Comparison of ENCODE assay signal across 1 cellular context in the genomic region with DNA sequence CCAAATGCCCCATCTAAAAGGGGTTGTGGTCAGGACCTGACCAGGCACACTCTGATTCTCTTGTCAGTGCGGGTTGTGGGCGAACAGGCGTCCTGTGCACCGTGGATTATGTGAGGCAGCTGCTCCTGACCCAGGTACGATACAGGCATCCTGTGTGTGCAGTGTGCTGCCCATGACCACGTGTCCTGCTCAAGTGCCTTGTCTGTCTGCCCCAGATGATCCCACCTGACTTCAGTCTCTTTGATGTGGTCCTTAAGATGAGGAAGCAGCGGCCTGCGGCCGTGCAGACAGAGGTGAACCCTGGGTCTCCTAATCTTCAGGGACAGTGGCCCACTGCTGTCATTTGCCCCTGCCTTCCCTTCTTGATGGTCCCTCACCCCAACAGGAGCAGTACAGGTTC.
TF ChIP-seq lines count a peak whose summit lies in the region.

No MANE protein-coding gene starts in this region.

TF ChIP-seq in K562, 482 proteins besides CTCF, POLR2A, EP300 and RAD21 (continued from another document and continues in another):
- no peak for TF ChIP-seq SMARCE1 (IDR thresholded peaks at IDR 0.05)
- no peak for TF ChIP-seq PML (IDR thresholded peaks at IDR 0.05; ENCODE audit: low read length)
- no peak for TF ChIP-seq FOXJ3 (CRISPR knock-in tag; IDR thresholded peaks at IDR 0.05)
- no peak for TF ChIP-seq JUN (IDR thresholded peaks at IDR 0.05; ENCODE audit: borderline replicate concordance, low read depth, low read length)
- no peak for TF ChIP-seq JUN (CRISPR knock-in tag; IDR thresholded peaks at IDR 0.05; ENCODE audit: borderline replicate concordance)
- no peak for TF ChIP-seq IFI16 (CRISPR knock-in tag; IDR thresholded peaks at IDR 0.05)
- TF ChIP-seq IRF2 (CRISPR knock-in tag; IDR thresholded peaks at IDR 0.05) = no peak
- TF ChIP-seq IRF1 (CRISPR knock-in tag; IDR thresholded peaks at IDR 0.05; ENCODE audit: borderline replicate concordance) = no peak
- no peak for TF ChIP-seq HMBOX1 (IDR thresholded peaks at IDR 0.05)
- TF ChIP-seq GTF2A2 (tag; IDR thresholded peaks at IDR 0.05) = no peak
- no peak for TF ChIP-seq MXI1 (IDR thresholded peaks at IDR 0.05; ENCODE audit: low read depth, low read length)
- TF ChIP-seq, protein P1, sequence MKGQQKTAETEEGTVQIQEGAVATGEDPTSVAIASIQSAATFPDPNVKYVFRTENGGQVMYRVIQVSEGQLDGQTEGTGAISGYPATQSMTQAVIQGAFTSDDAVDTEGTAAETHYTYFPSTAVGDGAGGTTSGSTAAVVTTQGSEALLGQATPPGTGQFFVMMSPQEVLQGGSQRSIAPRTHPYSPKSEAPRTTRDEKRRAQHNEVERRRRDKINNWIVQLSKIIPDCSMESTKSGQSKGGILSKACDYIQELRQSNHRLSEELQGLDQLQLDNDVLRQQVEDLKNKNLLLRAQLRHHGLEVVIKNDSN (CRISPR knock-in tag; IDR thresholded peaks at IDR 0.05) = peak; percentile 87
- no peak for TF ChIP-seq RBM25 (IDR thresholded peaks at IDR 0.05; ENCODE audit: low read depth, low read length, severe bottlenecking)
- TF ChIP-seq NFIX (CRISPR knock-in tag; IDR thresholded peaks at IDR 0.05; ENCODE audit: low read depth) = no peak
- TF ChIP-seq ZC3H11A (IDR thresholded peaks at IDR 0.05; ENCODE audit: low read depth, low read length) = no peak
- no peak for TF ChIP-seq SMAD3 (CRISPR knock-in tag; conservative IDR thresholded peaks at IDR 0.05)
- TF ChIP-seq HDGF (IDR thresholded peaks at IDR 0.05) = no peak
- peak; percentile 78; the same call in 1 of the 2 replicates for TF ChIP-seq LEF1 (IDR thresholded peaks at IDR 0.05)
- TF ChIP-seq ZNF644 (tag; IDR thresholded peaks at IDR 0.05; ENCODE audit: low read depth) = no peak
- TF ChIP-seq GABPB1 (CRISPR knock-in tag; IDR thresholded peaks at IDR 0.05) = no peak
- TF ChIP-seq, protein P2, sequence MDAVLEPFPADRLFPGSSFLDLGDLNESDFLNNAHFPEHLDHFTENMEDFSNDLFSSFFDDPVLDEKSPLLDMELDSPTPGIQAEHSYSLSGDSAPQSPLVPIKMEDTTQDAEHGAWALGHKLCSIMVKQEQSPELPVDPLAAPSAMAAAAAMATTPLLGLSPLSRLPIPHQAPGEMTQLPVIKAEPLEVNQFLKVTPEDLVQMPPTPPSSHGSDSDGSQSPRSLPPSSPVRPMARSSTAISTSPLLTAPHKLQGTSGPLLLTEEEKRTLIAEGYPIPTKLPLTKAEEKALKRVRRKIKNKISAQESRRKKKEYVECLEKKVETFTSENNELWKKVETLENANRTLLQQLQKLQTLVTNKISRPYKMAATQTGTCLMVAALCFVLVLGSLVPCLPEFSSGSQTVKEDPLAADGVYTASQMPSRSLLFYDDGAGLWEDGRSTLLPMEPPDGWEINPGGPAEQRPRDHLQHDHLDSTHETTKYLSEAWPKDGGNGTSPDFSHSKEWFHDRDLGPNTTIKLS (IDR thresholded peaks at IDR 0.05; ENCODE audit: borderline replicate concordance, low read depth) = no peak
- TF ChIP-seq TAF1 (IDR thresholded peaks at IDR 0.05; ENCODE audit: control insufficient read depth, extremely low read depth, insufficient read depth, low read length, severe bottlenecking) = peak; percentile 7
- 0 out of 2 replicates have a peak, but pooled peaks have one; percentile 27 for TF ChIP-seq SP1 (CRISPR knock-in tag; IDR thresholded peaks at IDR 0.05)
- no peak for TF ChIP-seq CCNT2 (IDR thresholded peaks at IDR 0.05; ENCODE audit: borderline replicate concordance, extremely low read depth, insufficient read length, low read depth, low read length)
- TF ChIP-seq ZNF740 (CRISPR knock-in tag; IDR thresholded peaks at IDR 0.05) = no peak
- TF ChIP-seq ZNF740 (tag; IDR thresholded peaks at IDR 0.05) = no peak
- TF ChIP-seq, protein P3, sequence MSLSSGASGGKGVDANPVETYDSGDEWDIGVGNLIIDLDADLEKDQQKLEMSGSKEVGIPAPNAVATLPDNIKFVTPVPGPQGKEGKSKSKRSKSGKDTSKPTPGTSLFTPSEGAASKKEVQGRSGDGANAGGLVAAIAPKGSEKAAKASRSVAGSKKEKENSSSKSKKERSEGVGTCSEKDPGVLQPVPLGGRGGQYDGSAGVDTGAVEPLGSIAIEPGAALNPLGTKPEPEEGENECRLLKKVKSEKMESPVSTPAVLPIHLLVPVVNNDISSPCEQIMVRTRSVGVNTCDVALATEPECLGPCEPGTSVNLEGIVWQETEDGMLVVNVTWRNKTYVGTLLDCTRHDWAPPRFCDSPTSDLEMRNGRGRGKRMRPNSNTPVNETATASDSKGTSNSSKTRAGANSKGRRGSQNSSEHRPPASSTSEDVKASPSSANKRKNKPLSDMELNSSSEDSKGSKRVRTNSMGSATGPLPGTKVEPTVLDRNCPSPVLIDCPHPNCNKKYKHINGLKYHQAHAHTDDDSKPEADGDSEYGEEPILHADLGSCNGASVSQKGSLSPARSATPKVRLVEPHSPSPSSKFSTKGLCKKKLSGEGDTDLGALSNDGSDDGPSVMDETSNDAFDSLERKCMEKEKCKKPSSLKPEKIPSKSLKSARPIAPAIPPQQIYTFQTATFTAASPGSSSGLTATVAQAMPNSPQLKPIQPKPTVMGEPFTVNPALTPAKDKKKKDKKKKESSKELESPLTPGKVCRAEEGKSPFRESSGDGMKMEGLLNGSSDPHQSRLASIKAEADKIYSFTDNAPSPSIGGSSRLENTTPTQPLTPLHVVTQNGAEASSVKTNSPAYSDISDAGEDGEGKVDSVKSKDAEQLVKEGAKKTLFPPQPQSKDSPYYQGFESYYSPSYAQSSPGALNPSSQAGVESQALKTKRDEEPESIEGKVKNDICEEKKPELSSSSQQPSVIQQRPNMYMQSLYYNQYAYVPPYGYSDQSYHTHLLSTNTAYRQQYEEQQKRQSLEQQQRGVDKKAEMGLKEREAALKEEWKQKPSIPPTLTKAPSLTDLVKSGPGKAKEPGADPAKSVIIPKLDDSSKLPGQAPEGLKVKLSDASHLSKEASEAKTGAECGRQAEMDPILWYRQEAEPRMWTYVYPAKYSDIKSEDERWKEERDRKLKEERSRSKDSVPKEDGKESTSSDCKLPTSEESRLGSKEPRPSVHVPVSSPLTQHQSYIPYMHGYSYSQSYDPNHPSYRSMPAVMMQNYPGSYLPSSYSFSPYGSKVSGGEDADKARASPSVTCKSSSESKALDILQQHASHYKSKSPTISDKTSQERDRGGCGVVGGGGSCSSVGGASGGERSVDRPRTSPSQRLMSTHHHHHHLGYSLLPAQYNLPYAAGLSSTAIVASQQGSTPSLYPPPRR (CRISPR knock-in tag; IDR thresholded peaks at IDR 0.05; ENCODE audit: borderline replicate concordance) = 0 out of 2 replicates have a peak, but pooled peaks have one; percentile 55
- TF ChIP-seq CBFA2T2 (conservative IDR thresholded peaks at IDR 0.05) = 0 out of 2 replicates have a peak, but pooled peaks have one; percentile 42
- no peak for TF ChIP-seq SMC3 (conservative IDR thresholded peaks at IDR 0.05; ENCODE audit: insufficient read depth, low read depth, low read length)
- TF ChIP-seq ELF1 (tag; IDR thresholded peaks at IDR 0.05) = no peak
- no peak for TF ChIP-seq NR2C1 (IDR thresholded peaks at IDR 0.05)
- no peak for TF ChIP-seq NR2C1 (tag; IDR thresholded peaks at IDR 0.05)
- TF ChIP-seq ARHGAP35 (IDR thresholded peaks at IDR 0.05; ENCODE audit: partially characterized antibody) = no peak
- TF ChIP-seq ZNF24 (IDR thresholded peaks at IDR 0.05) = no peak
- TF ChIP-seq NELFE (IDR thresholded peaks at IDR 0.05; ENCODE audit: insufficient read depth, insufficient read length) = no peak
- no peak for TF ChIP-seq RBBP5 (IDR thresholded peaks at IDR 0.05; ENCODE audit: borderline replicate concordance, insufficient read depth, low read length, poor library complexity, severe bottlenecking)
- TF ChIP-seq CEBPB (tag; IDR thresholded peaks at IDR 0.05) = no peak
- TF ChIP-seq HDAC6 (IDR thresholded peaks at IDR 0.05; ENCODE audit: low read depth, low read length) = no peak
- TF ChIP-seq NCOR1 (IDR thresholded peaks at IDR 0.05) = no peak
- no peak for TF ChIP-seq NCOA2 (IDR thresholded peaks at IDR 0.05; ENCODE audit: partially characterized antibody in 2 of 2)
- no peak for TF ChIP-seq THRAP3 (IDR thresholded peaks at IDR 0.05; ENCODE audit: borderline replicate concordance)
- TF ChIP-seq BRF1 (IDR thresholded peaks at IDR 0.05; ENCODE audit: borderline replicate concordance, extremely low read depth, insufficient read length) = no peak
- TF ChIP-seq CBFA2T3 (IDR thresholded peaks at IDR 0.05) = peak; percentile 72
- TF ChIP-seq KDM2B (CRISPR knock-in tag; IDR thresholded peaks at IDR 0.05) = no peak
- TF ChIP-seq, protein P4, sequence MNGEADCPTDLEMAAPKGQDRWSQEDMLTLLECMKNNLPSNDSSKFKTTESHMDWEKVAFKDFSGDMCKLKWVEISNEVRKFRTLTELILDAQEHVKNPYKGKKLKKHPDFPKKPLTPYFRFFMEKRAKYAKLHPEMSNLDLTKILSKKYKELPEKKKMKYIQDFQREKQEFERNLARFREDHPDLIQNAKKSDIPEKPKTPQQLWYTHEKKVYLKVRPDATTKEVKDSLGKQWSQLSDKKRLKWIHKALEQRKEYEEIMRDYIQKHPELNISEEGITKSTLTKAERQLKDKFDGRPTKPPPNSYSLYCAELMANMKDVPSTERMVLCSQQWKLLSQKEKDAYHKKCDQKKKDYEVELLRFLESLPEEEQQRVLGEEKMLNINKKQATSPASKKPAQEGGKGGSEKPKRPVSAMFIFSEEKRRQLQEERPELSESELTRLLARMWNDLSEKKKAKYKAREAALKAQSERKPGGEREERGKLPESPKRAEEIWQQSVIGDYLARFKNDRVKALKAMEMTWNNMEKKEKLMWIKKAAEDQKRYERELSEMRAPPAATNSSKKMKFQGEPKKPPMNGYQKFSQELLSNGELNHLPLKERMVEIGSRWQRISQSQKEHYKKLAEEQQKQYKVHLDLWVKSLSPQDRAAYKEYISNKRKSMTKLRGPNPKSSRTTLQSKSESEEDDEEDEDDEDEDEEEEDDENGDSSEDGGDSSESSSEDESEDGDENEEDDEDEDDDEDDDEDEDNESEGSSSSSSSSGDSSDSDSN (IDR thresholded peaks at IDR 0.05; ENCODE audit: borderline replicate concordance in 1 of 2, low read depth in 2 of 2, low read length in 2 of 2) = no peak
- TF ChIP-seq, protein P5, sequence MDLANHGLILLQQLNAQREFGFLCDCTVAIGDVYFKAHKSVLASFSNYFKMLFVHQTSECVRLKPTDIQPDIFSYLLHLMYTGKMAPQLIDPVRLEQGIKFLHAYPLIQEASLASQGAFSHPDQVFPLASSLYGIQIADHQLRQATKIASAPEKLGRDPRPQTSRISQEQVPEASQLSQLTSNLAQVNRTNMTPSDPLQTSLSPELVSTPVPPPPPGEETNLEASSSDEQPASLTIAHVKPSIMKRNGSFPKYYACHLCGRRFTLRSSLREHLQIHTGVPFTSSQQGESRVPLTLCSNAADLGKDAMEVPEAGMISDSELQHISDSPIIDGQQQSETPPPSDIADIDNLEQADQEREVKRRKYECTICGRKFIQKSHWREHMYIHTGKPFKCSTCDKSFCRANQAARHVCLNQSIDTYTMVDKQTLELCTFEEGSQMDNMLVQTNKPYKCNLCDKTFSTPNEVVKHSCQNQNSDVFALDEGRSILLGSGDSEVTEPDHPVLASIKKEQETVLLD (IDR thresholded peaks at IDR 0.05) = no peak
- no peak for TF ChIP-seq EHMT2 (IDR thresholded peaks at IDR 0.05)
- TF ChIP-seq RBFOX2 (IDR thresholded peaks at IDR 0.05; ENCODE audit: low read depth, low read length) = peak; percentile 47; the same call in 1 of the 2 replicates
- TF ChIP-seq KDM5B (IDR thresholded peaks at IDR 0.05; ENCODE audit: insufficient replicate concordance, low read depth, low read length) = peak; percentile 22
- TF ChIP-seq MECOM (CRISPR knock-in tag; IDR thresholded peaks at IDR 0.05) = no peak
- peak; percentile 31; the same call in 1 of the 2 replicates for TF ChIP-seq ZBTB7A (IDR thresholded peaks at IDR 0.05; ENCODE audit: borderline replicate concordance, control insufficient read depth, low read depth, low read length)
